ENCODE assay signal across 20 cellular contexts in genomic region chr7:88072715-88073055, GRCh38.
DNase-seq lines count a peak whose midpoint lies in the region; ATAC-seq, FAIRE-seq and TF ChIP-seq lines count a peak whose summit lies in the region.
"Had no signal": no experiment of that assay in that cellular context is flagged by ENCODE, and none has a peak within 500 bp of the region (broad histone marks: within the 10 kb centered on the region; RNA-seq: fewer than 3 reads in every experiment).

No MANE protein-coding gene starts in this region.

- WGBS in H1 (ENCODE audit: extremely low coverage in 1 of 2, insufficient coverage in 1 of 2, insufficient read length in 1 of 2, insufficient replicate concordance in 2 of 2, low coverage in 1 of 2, low lambda C conversion rate in 2 of 2, missing lambda C conversion rate in 1 of 2), 2 experiments, result 90% methylated on average over 1 of the region's 1 CpG; no CpG with 5 or more reads in 1 of the 2 experiments

- H3K4ac ChIP-seq in H1 (replicated peaks; ENCODE audit: insufficient read length, low read depth, low read length), result peak overlapping the region; percentile 51

- H3K23ac ChIP-seq in H1 (ENCODE audit: insufficient read length), result no peak overlapping the region

- H3K79me2 ChIP-seq in H1 (ENCODE audit: control insufficient read depth in 1 of 2, insufficient read depth in 2 of 2, low read length in 2 of 2), result no peaks in the 10 kb centered on the region

- no peak overlapping the region for H3K56ac ChIP-seq in H1 (replicated peaks; ENCODE audit: insufficient read length, low read depth, low read length)

- H3K27ac Mint-ChIP-seq in stimulated activated naive CD8-positive, alpha-beta T cell treated with anti-CD3 and anti-CD28 coated beads, Interleukin-15, amount 100 ng/mL, for 72 hours, result no peak overlapping the region
- H3K27ac Mint-ChIP-seq: activated T-cell treated with anti-CD3 and anti-CD28 coated beads, Interleukin-2, amount 50 U/mL, for 72 hours; CD14-positive monocyte had no signal

- no peaks in the 10 kb centered on the region for H4K20me1 ChIP-seq in H1 (replicated peaks in 1 of 2; ENCODE audit: control insufficient read depth in 1 of 2, insufficient read depth in 2 of 2, low read length in 2 of 2)

- no peak for TF ChIP-seq POLR2A in H1 (IDR thresholded peaks at IDR 0.05; ENCODE audit: control extremely low read depth in 1 of 2, low read depth in 2 of 2, low read length in 2 of 2)

- H3K9me3 Mint-ChIP-seq in stimulated activated naive CD8-positive, alpha-beta T cell treated with anti-CD3 and anti-CD28 coated beads, Interleukin-15, amount 100 ng/mL, for 72 hours, result no peaks in the 10 kb centered on the region

- H3K27ac ChIP-seq in H1 (ENCODE audit: low read depth, low read length) (no peak overlapping the region), foreskin keratinocyte (no peak overlapping the region)
- H3K27ac ChIP-seq: 22Rv1, ovary, skin epidermis had no signal

- no peak overlapping the region for H3K4me3 ChIP-seq in H1 (ENCODE audit: extremely low read depth in 1 of 4, insufficient read depth in 2 of 4, low read depth in 3 of 4, low read length in 4 of 4)
- H3K4me3 ChIP-seq: ovary, skin epidermis had no signal

- peak; percentile 7 for DNase-seq in NCI-H146 (lab: John Stamatoyannopoulos, UW)
- DNase-seq in NCI-H146 treated with DMSO at 0.1 percent for 48 hours (lab: John Stamatoyannopoulos, UW; ENCODE audit: unreplicated experiment), result no peak
- DNase-seq in H1 (ENCODE audit: low read depth in 1 of 2, low spot score in 2 of 2), result no peak
- no peak for DNase-seq in dedifferentiated amniotic fluid mesenchymal stem cell (ENCODE audit: extremely low spot score)
- DNase-seq in stimulated activated naive CD8-positive, alpha-beta T cell treated with anti-CD3 and anti-CD28 coated beads, Interleukin-15, amount 100 ng/mL, for 72 hours, result no peak
- DNase-seq in foreskin keratinocyte, result no peak
- DNase-seq: activated CD4-positive, alpha-beta T cell treated with anti-CD3 and anti-CD28 coated beads, Interleukin-2, amount 50 U/mL, for 1 hour; activated T-cell treated with anti-CD3 and anti-CD28 coated beads, Interleukin-2, amount 50 U/mL, for 72 hours; HCEC 1CT; head of caudate nucleus; islet precursor cell; NCI-H2081 treated with DMSO at 0.1 percent for 48 hours; ovary; T-helper 9 cell had no signal

- no peak overlapping the region for H4K8ac ChIP-seq in H1 (ENCODE audit: extremely low read depth, insufficient read depth, low read length)

- H2BK120ac ChIP-seq in H1 (replicated peaks; ENCODE audit: low read depth, low read length), result no peak overlapping the region

- peak; percentile 31 for ATAC-seq in GM21717 (IDR thresholded peaks at IDR 0.05; ENCODE audit: unreplicated experiment)
- ATAC-seq in HG03060 (IDR thresholded peaks at IDR 0.05; ENCODE audit: low read depth, unreplicated experiment), result peak; percentile 17
- no peak for ATAC-seq in stimulated activated naive CD8-positive, alpha-beta T cell treated with anti-CD3 and anti-CD28 coated beads, Interleukin-15, amount 100 ng/mL, for 72 hours
- ATAC-seq in foreskin keratinocyte, result no peak
- ATAC-seq: activated T-cell treated with anti-CD3 and anti-CD28 coated beads, Interleukin-2, amount 50 U/mL, for 72 hours had no signal

- H3K4me1 ChIP-seq in H1 (replicated peaks in 1 of 4; ENCODE audit: control insufficient read depth in 3 of 4, insufficient read depth in 4 of 4, low read length in 3 of 4) (peaks cover 0 to 3% (median 0%) of the 10 kb centered on the region in 4 experiments; a peak in 2 of 7 replicates), foreskin keratinocyte (no peaks in the 10 kb centered on the region)

- TF ChIP-seq RAD21 in H1 (IDR thresholded peaks at IDR 0.05 in 1 of 2, conservative IDR thresholded peaks at IDR 0.05 in 1 of 2; ENCODE audit: low read depth in 2 of 2, low read length in 2 of 2), result no peak

- no peaks in the 10 kb centered on the region for H3K4me1 Mint-ChIP-seq in stimulated activated naive CD8-positive, alpha-beta T cell treated with anti-CD3 and anti-CD28 coated beads, Interleukin-15, amount 100 ng/mL, for 72 hours
- H3K4me1 Mint-ChIP-seq: CD14-positive monocyte had no signal

- H3K14ac ChIP-seq in H1 (ENCODE audit: insufficient read length), result no peak overlapping the region

- no peak overlapping the region for H2BK12ac ChIP-seq in H1 (ENCODE audit: low read depth, low read length)

- H3K4me3 Mint-ChIP-seq in stimulated activated naive CD8-positive, alpha-beta T cell treated with anti-CD3 and anti-CD28 coated beads, Interleukin-15, amount 100 ng/mL, for 72 hours, result no peak overlapping the region
- H3K4me3 Mint-ChIP-seq: CD14-positive monocyte had no signal

- TF ChIP-seq EP300 in H1 (IDR thresholded peaks at IDR 0.05; ENCODE audit: borderline replicate concordance in 1 of 2, low read depth in 2 of 2, low read length in 2 of 2), result no peak

- no peak overlapping the region for H2BK20ac ChIP-seq in H1 (ENCODE audit: low read length)

- H2BK15ac ChIP-seq in H1 (ENCODE audit: low read length), result no peak overlapping the region

- peaks cover 5 to 9% of the 10 kb centered on the region in 2 experiments for H3K9me3 ChIP-seq in H1 (ENCODE audit: insufficient read depth in 2 of 2, low read depth in 1 of 2, low read length in 1 of 2)
- H3K9me3 ChIP-seq: ovary had no signal

- no peak overlapping the region for H2AK5ac ChIP-seq in H1 (ENCODE audit: low read depth, low read length)

- H2AFZ ChIP-seq in H1 (ENCODE audit: low read length), result no peak overlapping the region

- H3K79me1 ChIP-seq in H1 (ENCODE audit: low read depth, low read length), result no peaks in the 10 kb centered on the region

- H3K18ac ChIP-seq in H1 (ENCODE audit: extremely low read depth, low read length), result no peak overlapping the region

- no peak overlapping the region for H4K5ac ChIP-seq in H1 (ENCODE audit: insufficient read length, low read depth, low read length)

- TF ChIP-seq CTCF in H1 (IDR thresholded peaks at IDR 0.05; ENCODE audit: control extremely low read depth in 1 of 3, insufficient read depth in 1 of 3, low read depth in 1 of 3, low read length in 3 of 3) (no peak), foreskin keratinocyte (conservative IDR thresholded peaks at IDR 0.05) (no peak)

- H3K4me2 ChIP-seq in H1 (ENCODE audit: insufficient read depth in 1 of 2, low read depth in 2 of 2, low read length in 2 of 2), result no peak overlapping the region

- H2BK5ac ChIP-seq in H1 (ENCODE audit: low read depth, low read length), result no peak overlapping the region

- H3K27me3 ChIP-seq in H1 (replicated peaks in 1 of 4; ENCODE audit: control insufficient read depth in 3 of 4, extremely low read depth in 1 of 4, insufficient read depth in 3 of 4, low read length in 3 of 4) (no peaks in the 10 kb centered on the region), foreskin keratinocyte (no peaks in the 10 kb centered on the region)
- H3K27me3 ChIP-seq: ovary had no signal

- H4K91ac ChIP-seq in H1 (replicated peaks; ENCODE audit: insufficient read length, low read length), result no peak overlapping the region

- CTCF ChIA-PET in H1 (lab: Charles Lee; ENCODE audit: partially characterized antibody), result interaction anchor here (1.6 to 1.7 kb wide), 2 partner anchors 138 to 146 kb away, joined by 3 to 4 read pairs; no protein-coding TSS in a partner anchor

- no peak overlapping the region for H3K9ac ChIP-seq in H1 (replicated peaks in 1 of 4; ENCODE audit: extremely low read depth in 1 of 4, low read depth in 3 of 4, low read length in 3 of 4)

- POLR2A ChIA-PET in H1 (lab: Charles Lee; ENCODE audit: partially characterized antibody), result no interaction called here

- no peaks in the 10 kb centered on the region; the same call in 1 of the 2 replicates for H3K23me2 ChIP-seq in H1 (ENCODE audit: low read depth, low read length)

- peaks cover 0 to 6% (median 1%) of the 10 kb centered on the region in 4 experiments; a peak in 2 of 8 replicates for H3K36me3 ChIP-seq in H1 (ENCODE audit: control insufficient read depth in 2 of 4, insufficient read depth in 4 of 4, low read length in 3 of 4)
- H3K36me3 ChIP-seq: ovary had no signal

- no peaks in the 10 kb centered on the region for H3K27me3 Mint-ChIP-seq in stimulated activated naive CD8-positive, alpha-beta T cell treated with anti-CD3 and anti-CD28 coated beads, Interleukin-15, amount 100 ng/mL, for 72 hours

- no peak for FAIRE-seq in H1 (lab: Jason Lieb, UNC)
- FAIRE-seq: colon had no signal

TF ChIP-seq in H1, 55 proteins besides CTCF, POLR2A, EP300 and RAD21 (continues in another document):
- no peak for TF ChIP-seq TAF7 (optimal IDR thresholded peaks at IDR 0.05; ENCODE audit: borderline replicate concordance, low read depth, low read length)
- TF ChIP-seq GABPA (IDR thresholded peaks at IDR 0.05; ENCODE audit: borderline replicate concordance, insufficient read depth, low read length), result no peak
- no peak for TF ChIP-seq BACH1 (IDR thresholded peaks at IDR 0.05; ENCODE audit: low read length)
- no peak for TF ChIP-seq SAP30 (IDR thresholded peaks at IDR 0.05; ENCODE audit: insufficient read depth, insufficient replicate concordance, low read length)
- no peak for TF ChIP-seq SIX5 (IDR thresholded peaks at IDR 0.05; ENCODE audit: low read depth, low read length)
- TF ChIP-seq JUN (IDR thresholded peaks at IDR 0.05; ENCODE audit: low read depth, low read length), result no peak
- TF ChIP-seq POLR2AphosphoS5 (IDR thresholded peaks at IDR 0.05; ENCODE audit: low read depth, low read length), result no peak
- TF ChIP-seq BRCA1 (IDR thresholded peaks at IDR 0.05; ENCODE audit: low read depth, low read length), result no peak
- no peak for TF ChIP-seq CTBP2 (IDR thresholded peaks at IDR 0.05; ENCODE audit: borderline replicate concordance, insufficient read depth, insufficient read length, low read length)
- no peak for TF ChIP-seq USF2 (IDR thresholded peaks at IDR 0.05; ENCODE audit: low read length)
- TF ChIP-seq POU5F1 (IDR thresholded peaks at IDR 0.05; ENCODE audit: low read depth, low read length), result no peak
- TF ChIP-seq YY1 (IDR thresholded peaks at IDR 0.05; ENCODE audit: low read depth, low read length), result no peak
- TF ChIP-seq E2F6 (IDR thresholded peaks at IDR 0.05), result no peak
- no peak for TF ChIP-seq RNF2 (IDR thresholded peaks at IDR 0.05; ENCODE audit: borderline replicate concordance, low read depth, low read length, missing control alignments, poor library complexity, severe bottlenecking)

Comparison
In these comparisons a context has a peak if more than half of its experiments do, and no peak if none do; other contexts are left out.
1. ATAC-seq: peak in GM21717 (single experiment) and HG03060 (single experiment); none in stimulated activated naive CD8-positive, alpha-beta T cell treated with anti-CD3 and anti-CD28 coated beads, Interleukin-15, amount 100 ng/mL, for 72 hours (single experiment) and foreskin keratinocyte (single experiment).